12 cellular contexts compared by ENCODE assay signal in the genomic region with DNA sequence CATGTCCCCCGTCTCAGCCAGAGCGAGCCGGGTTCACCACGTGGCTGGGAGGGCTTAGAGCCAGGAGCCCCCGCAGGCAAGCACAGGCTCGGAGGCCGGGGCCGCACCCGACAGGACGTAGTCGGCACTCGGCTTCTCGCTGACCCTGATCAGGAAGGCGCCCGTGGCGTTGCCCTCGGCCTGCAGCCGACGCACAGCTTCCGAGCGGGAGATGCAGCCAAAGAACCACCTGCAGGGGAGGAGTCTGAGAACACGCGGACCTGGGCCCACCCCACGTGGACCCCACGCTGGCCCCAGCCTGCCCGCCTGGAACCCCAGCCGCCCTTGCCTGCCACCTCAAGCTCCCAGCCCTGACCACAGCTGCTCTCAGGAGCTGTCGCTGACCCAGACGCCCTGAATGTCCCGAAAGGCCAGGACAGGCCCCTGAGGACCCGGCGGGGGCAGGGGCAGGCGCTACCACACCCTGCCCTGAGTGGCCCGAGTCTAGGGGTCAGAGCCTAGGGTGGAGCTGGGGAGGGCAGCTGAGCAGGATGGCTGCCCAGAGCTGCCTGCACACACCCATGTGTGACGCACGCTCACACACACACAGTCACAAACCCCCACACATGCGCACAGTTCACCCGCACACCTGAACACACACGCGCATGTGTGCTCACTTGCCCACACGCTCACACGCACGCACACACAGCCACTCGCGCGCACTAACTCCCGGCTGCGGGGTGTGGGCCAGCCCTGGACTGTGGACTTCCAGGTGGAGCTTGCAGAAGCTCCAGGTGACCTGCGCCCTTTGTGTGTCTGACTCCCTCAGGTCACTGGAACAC. TPM values are rescaled to one million over a fixed set of nuclear protein-coding genes. Genes with fewer than 3 reads are reported as not detected.
A peak's percentile ranks its signal among the peaks of the same experiment; 100 is the strongest.
DNase-seq lines count a peak whose midpoint lies in the region; ATAC-seq, FAIRE-seq and TF ChIP-seq lines count a peak whose summit lies in the region.
"Had no signal": no experiment of that assay in that cellular context is flagged by ENCODE, and none has a peak within 500 bp of the region (broad histone marks: within the 10 kb centered on the region; RNA-seq: fewer than 3 reads in every experiment).

No MANE protein-coding gene starts in this region.

- TF ChIP-seq RAD21 in HepG2 (CRISPR knock-in tag; IDR thresholded peaks at IDR 0.05): no peak

- WGBS in HepG2 (ENCODE audit: low lambda C conversion rate): 7% methylated on average over 36 of the region's 49 CpGs

- in situ Hi-C loops in HepG2 (cut with HindIII; ENCODE audit: extremely low pct_ligation_motif_present, low pct_unique_long_range_greater_than_20kb): loop anchor here (5.0 kb wide), 1 partner anchor 42 kb away; no protein-coding TSS in a partner anchor

- CTCF ChIA-PET in Caco-2 (lab: Charles Lee): interaction anchor here (1.0 to 1.7 kb wide), 4 partner anchors 14 to 439 kb away, joined by 3 to 14 read pairs (median 4); a partner anchor contains a TSS
- CTCF ChIA-PET in HepG2 (lab: Yijun Ruan, JAX; ENCODE audit: low intra/inter-chr PET ratio, low total read pairs): no interaction called here

- H3K27ac ChIP-seq in RWPE2 (ENCODE audit: poor library complexity, severe bottlenecking) (peak overlapping the region; percentile 75), HepG2 (ENCODE audit: extremely low read length, insufficient read depth, low read length) (no peak overlapping the region)
- H3K27ac ChIP-seq: brain microvascular endothelial cell, neural progenitor cell had no signal

- H2AFZ ChIP-seq in HepG2 (ENCODE audit: low read length): no peak overlapping the region
- H2AFZ ChIP-seq: neural progenitor cell had no signal

- no peak overlapping the region for H3K4me3 Mint-ChIP-seq in Caco-2 (ENCODE audit: unreplicated experiment)
- H3K4me3 Mint-ChIP-seq: activated CD8-positive, alpha-beta T cell treated with anti-CD3 and anti-CD28 coated beads for 36 hours; neural progenitor cell had no signal

- H3K4me1 Mint-ChIP-seq in Caco-2 (ENCODE audit: low read depth, unreplicated experiment): no peaks in the 10 kb centered on the region

- H3K4me1 ChIP-seq in Caco-2: peaks cover 39% of the 10 kb centered on the region
- peaks cover 30% of the 10 kb centered on the region for H3K4me1 ChIP-seq in RWPE2 (ENCODE audit: insufficient read depth, poor library complexity, severe bottlenecking)
- peaks cover 45% of the 10 kb centered on the region for H3K4me1 ChIP-seq in HepG2 (ENCODE audit: insufficient read depth, low read length)
- H3K4me1 ChIP-seq: neural progenitor cell had no signal

- TF ChIP-seq POLR2A in HepG2 (IDR thresholded peaks at IDR 0.05; ENCODE audit: insufficient read depth in 1 of 2, low read depth in 2 of 2, low read length in 2 of 2): no peak

- peak overlapping the region; percentile 50 for H3K27ac Mint-ChIP-seq in Caco-2 (ENCODE audit: unreplicated experiment)
- H3K27ac Mint-ChIP-seq: activated CD8-positive, alpha-beta T cell treated with anti-CD3 and anti-CD28 coated beads for 36 hours; neural progenitor cell had no signal

- H3K9me3 Mint-ChIP-seq in Caco-2 (ENCODE audit: unreplicated experiment): no peaks in the 10 kb centered on the region
- H3K9me3 Mint-ChIP-seq: activated CD8-positive, alpha-beta T cell treated with anti-CD3 and anti-CD28 coated beads for 36 hours; neural progenitor cell had no signal

- DNase-seq in Caco-2 (peak; percentile 72 to 88), RWPE2 (ENCODE audit: low spot score) (peak; percentile 92), HepG2 (ENCODE audit: low spot score) (no peak), NCI-H2107 (lab: John Stamatoyannopoulos, UW) (no peak)
- DNase-seq: activated CD8-positive, alpha-beta T cell treated with anti-CD3 and anti-CD28 coated beads for 36 hours; brain microvascular endothelial cell; hippocampal formation; NCI-H2081; SHP77 treated with DMSO at 0.1 percent for 48 hours had no signal

- intact Hi-C loops in Caco-2 (cut with micrococcal nuclease; ENCODE audit: unreplicated experiment) (loop anchor here (5.0 kb wide), 4 partner anchors 37 to 422 kb away; a partner anchor contains a TSS), HepG2 (cut with micrococcal nuclease; ENCODE audit: unreplicated experiment) (loop anchor here (5.0 to 10.0 kb wide), 4 partner anchors 92 to 437 kb away; a partner anchor contains a TSS)

- no peak overlapping the region for H3K4me3 ChIP-seq in Caco-2 (ENCODE audit: low read depth, low read length)
- no peak overlapping the region for H3K4me3 ChIP-seq in RWPE2 (ENCODE audit: severe bottlenecking)
- peak overlapping the region in 2 of 3 experiments; percentile 2 to 53; a peak in 1 of 6 replicates for H3K4me3 ChIP-seq in HepG2 (replicated peaks in 1 of 3; ENCODE audit: insufficient read depth in 1 of 3, low read depth in 2 of 3, low read length in 3 of 3)
- H3K4me3 ChIP-seq: neural progenitor cell had no signal

- no peaks in the 10 kb centered on the region for H3K27me3 Mint-ChIP-seq in Caco-2 (ENCODE audit: insufficient read depth, unreplicated experiment)
- H3K27me3 Mint-ChIP-seq: activated CD8-positive, alpha-beta T cell treated with anti-CD3 and anti-CD28 coated beads for 36 hours had no signal

- H3K27me3 ChIP-seq in Caco-2 (replicated peaks; ENCODE audit: control insufficient read depth, insufficient read depth, low read length) (no peaks in the 10 kb centered on the region), RWPE2 (ENCODE audit: insufficient read depth, poor library complexity, severe bottlenecking) (no peaks in the 10 kb centered on the region), HepG2 (ENCODE audit: control insufficient read depth in 1 of 2, insufficient read depth in 2 of 2, low read length in 2 of 2) (peaks cover 39 to 62% of the 10 kb centered on the region in 2 experiments)
- H3K27me3 ChIP-seq: brain microvascular endothelial cell, neural progenitor cell had no signal

- H3K4me2 ChIP-seq in HepG2 (ENCODE audit: low read depth, low read length): peak overlapping the region; percentile 54
- H3K4me2 ChIP-seq: neural progenitor cell had no signal

- H3K36me3 Mint-ChIP-seq in Caco-2 (ENCODE audit: insufficient read depth, unreplicated experiment): peaks cover 13% of the 10 kb centered on the region
- H3K36me3 Mint-ChIP-seq: neural progenitor cell had no signal

- TF ChIP-seq EP300 in HepG2 (IDR thresholded peaks at IDR 0.05; ENCODE audit: low read depth in 2 of 2, low read length in 2 of 2): no peak
- TF ChIP-seq EP300 in HepG2 (CRISPR knock-in tag; IDR thresholded peaks at IDR 0.05; ENCODE audit: borderline replicate concordance): no peak

- H3K79me2 ChIP-seq in HepG2 (ENCODE audit: insufficient read depth, low read length): no peaks in the 10 kb centered on the region

- H3K9me3 ChIP-seq in Caco-2: no peaks in the 10 kb centered on the region
- no peaks in the 10 kb centered on the region for H3K9me3 ChIP-seq in RWPE2 (ENCODE audit: severe bottlenecking)
- H3K9me3 ChIP-seq in HepG2 (ENCODE audit: low read length): no peaks in the 10 kb centered on the region

- H4K20me1 ChIP-seq in HepG2 (ENCODE audit: insufficient read depth, low read length): no peaks in the 10 kb centered on the region

- no peak overlapping the region for H3K9ac ChIP-seq in HepG2 (ENCODE audit: insufficient read depth, low read depth, low read length)
- H3K9ac ChIP-seq: neural progenitor cell had no signal

- peak; percentile 28 for FAIRE-seq in HepG2 (lab: Jason Lieb, UNC)

- BruUV-seq in Caco-2 (replicated peaks; lab: Mats Ljungman, UMichigan) (no TSS peak), HepG2 (replicated peaks; lab: Mats Ljungman, UMichigan) (no TSS peak)

- ATAC-seq in RWPE2 (ENCODE audit: low read depth) (no peak), HepG2 (peak; percentile 1; the same call in 1 of the 3 replicates), GM21529 (IDR thresholded peaks at IDR 0.05; ENCODE audit: unreplicated experiment) (no peak), GM18867 (IDR thresholded peaks at IDR 0.05; ENCODE audit: unreplicated experiment) (no peak)
- ATAC-seq: activated CD8-positive, alpha-beta T cell treated with anti-CD3 and anti-CD28 coated beads for 36 hours had no signal

- POLR2A ChIA-PET in Caco-2 (lab: Charles Lee) (interaction anchor here (0.6 to 2.2 kb wide), 3 partner anchors 14 to 69 kb away, joined by 4 to 11 read pairs (median 5); a partner anchor contains a TSS), HepG2 (lab: Yijun Ruan, JAX) (interaction anchor here (0.8 to 2.7 kb wide), 5 partner anchors 12 to 92 kb away, joined by 3 to 9 read pairs (median 3); a partner anchor contains a TSS)

- H3K36me3 ChIP-seq in Caco-2 (ENCODE audit: control insufficient read depth, insufficient read depth, low read length): no peaks in the 10 kb centered on the region
- peaks cover 5% of the 10 kb centered on the region for H3K36me3 ChIP-seq in RWPE2 (ENCODE audit: low read depth)
- no peaks in the 10 kb centered on the region for H3K36me3 ChIP-seq in HepG2 (replicated peaks in 1 of 2; ENCODE audit: control insufficient read depth in 1 of 2, insufficient read depth in 2 of 2, low read length in 2 of 2)
- H3K36me3 ChIP-seq: brain microvascular endothelial cell, neural progenitor cell had no signal

- no peak for TF ChIP-seq CTCF in Caco-2 (IDR thresholded peaks at IDR 0.05; ENCODE audit: insufficient read depth in 1 of 2, low read depth in 1 of 2, low read length in 1 of 2, severe bottlenecking in 1 of 2, unreplicated experiment in 1 of 2)
- TF ChIP-seq CTCF in RWPE2 (IDR thresholded peaks at IDR 0.05; ENCODE audit: poor library complexity, severe bottlenecking): no peak
- TF ChIP-seq CTCF in HepG2 (CRISPR knock-in tag; IDR thresholded peaks at IDR 0.05): peak; percentile 9; the same call in 1 of the 2 replicates

RNA-seq across cellular contexts. Expression of a gene that starts 2.1 kb away (rescaled TPM):
- total RNA-seq in Caco-2 (2022): 0.42 and 0.64 TPM in 2 replicates
- not detected in 2 replicates for total RNA-seq in HepG2 (2016; rRNA removed; fragmentation: Illumina TruSeq; extraction: Trizol)
- total RNA-seq in HepG2 (2016; cell fraction: cytosol; rRNA removed; fragmentation: Illumina TruSeq; extraction: Trizol; ENCODE audit: low read depth): not detected in 2 replicates
- total RNA-seq in HepG2 (2016; cell fraction: insoluble cytoplasmic fraction; rRNA removed; fragmentation: Illumina TruSeq; extraction: Trizol): not detected in 2 replicates
- total RNA-seq in HepG2 (2016; cell fraction: membrane; rRNA removed; fragmentation: Illumina TruSeq; extraction: Trizol): not detected in 2 replicates
- total RNA-seq in HepG2 (2016; cell fraction: nucleus; rRNA removed; fragmentation: Illumina TruSeq; extraction: Trizol): not detected in 2 replicates
- 0.07 and 0.08 TPM in 2 replicates for polyA plus RNA-seq in HepG2 (2011; rRNA removed)
- 0.05 and 0.08 TPM in 2 replicates for polyA plus RNA-seq in HepG2 (2011; cell fraction: cytosol; rRNA removed)
- polyA plus RNA-seq in HepG2 (2011; cell fraction: nucleus; rRNA removed): 0.27 and 0.42 TPM in 2 replicates
- 0.09 and 0.11 TPM in 2 replicates for polyA plus RNA-seq in HepG2 (2012)
- not detected in 2 replicates for polyA plus RNA-seq in HepG2 (2016; cell fraction: cytosol; fragmentation: Illumina TruSeq; extraction: Trizol; ENCODE audit: low read depth)
- not detected in 2 replicates for polyA plus RNA-seq in HepG2 (2016; cell fraction: insoluble cytoplasmic fraction; fragmentation: Illumina TruSeq; extraction: Trizol; ENCODE audit: low read depth)
- not detected in 2 replicates for polyA plus RNA-seq in HepG2 (2016; cell fraction: membrane; fragmentation: Illumina TruSeq; extraction: Trizol; ENCODE audit: low read depth)
- polyA plus RNA-seq in HepG2 (2016; cell fraction: nucleus; fragmentation: Illumina TruSeq; extraction: Trizol; ENCODE audit: insufficient read depth, low read depth): not detected in 2 replicates
- polyA minus RNA-seq in HepG2 (2011; rRNA and poly(A)+ RNA removed; ENCODE audit: low replicate concordance): 0.18 and 9.4 TPM in 2 replicates
- not detected in 2 replicates for polyA minus RNA-seq in HepG2 (2011; cell fraction: cytosol; rRNA and poly(A)+ RNA removed)
- 0.12 and 0.13 TPM in 2 replicates for polyA minus RNA-seq in HepG2 (2011; cell fraction: nucleus; rRNA and poly(A)+ RNA removed)

RNA-seq across cellular contexts. Expression of a gene that starts 12.5 kb away (rescaled TPM):
- not detected in 2 replicates for total RNA-seq in Caco-2 (2022)
- total RNA-seq in HepG2 (2016; rRNA removed; fragmentation: Illumina TruSeq; extraction: Trizol): not detected in 2 replicates
- total RNA-seq in HepG2 (2016; cell fraction: cytosol; rRNA removed; fragmentation: Illumina TruSeq; extraction: Trizol; ENCODE audit: low read depth): not detected in 2 replicates
- not detected in 2 replicates for total RNA-seq in HepG2 (2016; cell fraction: insoluble cytoplasmic fraction; rRNA removed; fragmentation: Illumina TruSeq; extraction: Trizol)
- total RNA-seq in HepG2 (2016; cell fraction: membrane; rRNA removed; fragmentation: Illumina TruSeq; extraction: Trizol): not detected in 2 replicates
- not detected in 2 replicates for total RNA-seq in HepG2 (2016; cell fraction: nucleus; rRNA removed; fragmentation: Illumina TruSeq; extraction: Trizol)
- 0.09 TPM in 1 of 2 replicates, not detected in the other for polyA plus RNA-seq in HepG2 (2011; rRNA removed)
- not detected in 2 replicates for polyA plus RNA-seq in HepG2 (2011; cell fraction: cytosol; rRNA removed)
- polyA plus RNA-seq in HepG2 (2011; cell fraction: nucleus; rRNA removed): 0.10 and 0.37 TPM in 2 replicates
- 0.17 TPM in 1 of 2 replicates, not detected in the other for polyA plus RNA-seq in HepG2 (2012)
- polyA plus RNA-seq in HepG2 (2016; cell fraction: cytosol; fragmentation: Illumina TruSeq; extraction: Trizol; ENCODE audit: low read depth): not detected in 2 replicates
- not detected in 2 replicates for polyA plus RNA-seq in HepG2 (2016; cell fraction: insoluble cytoplasmic fraction; fragmentation: Illumina TruSeq; extraction: Trizol; ENCODE audit: low read depth)
- not detected in 2 replicates for polyA plus RNA-seq in HepG2 (2016; cell fraction: membrane; fragmentation: Illumina TruSeq; extraction: Trizol; ENCODE audit: low read depth)
- not detected in 2 replicates for polyA plus RNA-seq in HepG2 (2016; cell fraction: nucleus; fragmentation: Illumina TruSeq; extraction: Trizol; ENCODE audit: insufficient read depth, low read depth)
- polyA minus RNA-seq in HepG2 (2011; rRNA and poly(A)+ RNA removed; ENCODE audit: low replicate concordance): 0.28 TPM in 1 of 2 replicates, not detected in the other
- not detected in 2 replicates for polyA minus RNA-seq in HepG2 (2011; cell fraction: cytosol; rRNA and poly(A)+ RNA removed)
- not detected in 2 replicates for polyA minus RNA-seq in HepG2 (2011; cell fraction: nucleus; rRNA and poly(A)+ RNA removed)
- total RNA-seq: activated CD8-positive, alpha-beta T cell treated with anti-CD3 and anti-CD28 coated beads for 36 hours had no signal

RNA-seq across cellular contexts. Expression of a gene that starts 14.5 kb away (rescaled TPM):
- total RNA-seq in Caco-2 (2022) (511 and 634 TPM in 2 replicates), HepG2 (2016; rRNA removed; fragmentation: Illumina TruSeq; extraction: Trizol) (6.0 and 7.0 TPM in 2 replicates)
- total RNA-seq in HepG2 (2016; cell fraction: cytosol; rRNA removed; fragmentation: Illumina TruSeq; extraction: Trizol; ENCODE audit: low read depth): 21.9 and 23.8 TPM in 2 replicates
- 4.3 and 5.4 TPM in 2 replicates for total RNA-seq in HepG2 (2016; cell fraction: insoluble cytoplasmic fraction; rRNA removed; fragmentation: Illumina TruSeq; extraction: Trizol)
- total RNA-seq in HepG2 (2016; cell fraction: membrane; rRNA removed; fragmentation: Illumina TruSeq; extraction: Trizol): 16.4 and 22.5 TPM in 2 replicates
- 5.4 and 6.2 TPM in 2 replicates for total RNA-seq in HepG2 (2016; cell fraction: nucleus; rRNA removed; fragmentation: Illumina TruSeq; extraction: Trizol)
- 1.8 and 2.2 TPM in 2 replicates for polyA plus RNA-seq in HepG2 (2011; rRNA removed)
- polyA plus RNA-seq in HepG2 (2011; cell fraction: cytosol; rRNA removed): 2.4 and 6.2 TPM in 2 replicates
- 6.3 and 9.5 TPM in 2 replicates for polyA plus RNA-seq in HepG2 (2011; cell fraction: nucleus; rRNA removed)
- polyA plus RNA-seq in HepG2 (2012): 12.0 and 18.6 TPM in 2 replicates
- 606 and 718 TPM in 2 replicates for polyA plus RNA-seq in HepG2 (2016; cell fraction: cytosol; fragmentation: Illumina TruSeq; extraction: Trizol; ENCODE audit: low read depth)
- polyA plus RNA-seq in HepG2 (2016; cell fraction: insoluble cytoplasmic fraction; fragmentation: Illumina TruSeq; extraction: Trizol; ENCODE audit: low read depth): 42.4 and 57.7 TPM in 2 replicates
- polyA plus RNA-seq in HepG2 (2016; cell fraction: membrane; fragmentation: Illumina TruSeq; extraction: Trizol; ENCODE audit: low read depth): 288 and 295 TPM in 2 replicates
- 40.1 and 40.2 TPM in 2 replicates for polyA plus RNA-seq in HepG2 (2016; cell fraction: nucleus; fragmentation: Illumina TruSeq; extraction: Trizol; ENCODE audit: insufficient read depth, low read depth)
- polyA minus RNA-seq in HepG2 (2011; rRNA and poly(A)+ RNA removed; ENCODE audit: low replicate concordance): 8.4 and 13.9 TPM in 2 replicates
- polyA minus RNA-seq in HepG2 (2011; cell fraction: cytosol; rRNA and poly(A)+ RNA removed): 15.8 and 39.4 TPM in 2 replicates
- polyA minus RNA-seq in HepG2 (2011; cell fraction: nucleus; rRNA and poly(A)+ RNA removed): 4.5 and 4.8 TPM in 2 replicates

RNA-seq across cellular contexts. Expression of a gene that starts 18.9 kb away (rescaled TPM):
- total RNA-seq in Caco-2 (2022) (0.39 TPM in 1 of 2 replicates, not detected in the other), HepG2 (2016; rRNA removed; fragmentation: Illumina TruSeq; extraction: Trizol) (not detected in 2 replicates)
- not detected in 2 replicates for total RNA-seq in HepG2 (2016; cell fraction: cytosol; rRNA removed; fragmentation: Illumina TruSeq; extraction: Trizol; ENCODE audit: low read depth)
- not detected in 2 replicates for total RNA-seq in HepG2 (2016; cell fraction: insoluble cytoplasmic fraction; rRNA removed; fragmentation: Illumina TruSeq; extraction: Trizol)
- not detected in 2 replicates for total RNA-seq in HepG2 (2016; cell fraction: membrane; rRNA removed; fragmentation: Illumina TruSeq; extraction: Trizol)
- not detected in 2 replicates for total RNA-seq in HepG2 (2016; cell fraction: nucleus; rRNA removed; fragmentation: Illumina TruSeq; extraction: Trizol)
- polyA plus RNA-seq in HepG2 (2011; rRNA removed): 0.07 and 0.13 TPM in 2 replicates
- 0.19 and 0.23 TPM in 2 replicates for polyA plus RNA-seq in HepG2 (2011; cell fraction: cytosol; rRNA removed)
- polyA plus RNA-seq in HepG2 (2011; cell fraction: nucleus; rRNA removed): 0.45 and 0.48 TPM in 2 replicates
- 0.05 TPM in 1 of 2 replicates, not detected in the other for polyA plus RNA-seq in HepG2 (2012)
- not detected in 2 replicates for polyA plus RNA-seq in HepG2 (2016; cell fraction: cytosol; fragmentation: Illumina TruSeq; extraction: Trizol; ENCODE audit: low read depth)
- not detected in 2 replicates for polyA plus RNA-seq in HepG2 (2016; cell fraction: insoluble cytoplasmic fraction; fragmentation: Illumina TruSeq; extraction: Trizol; ENCODE audit: low read depth)
- not detected in 2 replicates for polyA plus RNA-seq in HepG2 (2016; cell fraction: membrane; fragmentation: Illumina TruSeq; extraction: Trizol; ENCODE audit: low read depth)
- not detected in 2 replicates for polyA plus RNA-seq in HepG2 (2016; cell fraction: nucleus; fragmentation: Illumina TruSeq; extraction: Trizol; ENCODE audit: insufficient read depth, low read depth)
- polyA minus RNA-seq in HepG2 (2011; rRNA and poly(A)+ RNA removed; ENCODE audit: low replicate concordance): 0.10 and 0.84 TPM in 2 replicates
- polyA minus RNA-seq in HepG2 (2011; cell fraction: cytosol; rRNA and poly(A)+ RNA removed): not detected in 2 replicates
- polyA minus RNA-seq in HepG2 (2011; cell fraction: nucleus; rRNA and poly(A)+ RNA removed): not detected in 2 replicates

RNA-seq across cellular contexts. Expression of a gene that starts 36.2 kb away (rescaled TPM):
- 25.2 and 32.0 TPM in 2 replicates for total RNA-seq in Caco-2 (2022)
- total RNA-seq in HepG2 (2016; rRNA removed; fragmentation: Illumina TruSeq; extraction: Trizol): 0.36 and 0.44 TPM in 2 replicates
- total RNA-seq in HepG2 (2016; cell fraction: cytosol; rRNA removed; fragmentation: Illumina TruSeq; extraction: Trizol; ENCODE audit: low read depth): 0.51 TPM in 1 of 2 replicates, not detected in the other
- total RNA-seq in HepG2 (2016; cell fraction: insoluble cytoplasmic fraction; rRNA removed; fragmentation: Illumina TruSeq; extraction: Trizol): 0.18 and 0.37 TPM in 2 replicates
- total RNA-seq in HepG2 (2016; cell fraction: membrane; rRNA removed; fragmentation: Illumina TruSeq; extraction: Trizol): 0.90 and 1.00 TPM in 2 replicates
- 0.22 and 0.47 TPM in 2 replicates for total RNA-seq in HepG2 (2016; cell fraction: nucleus; rRNA removed; fragmentation: Illumina TruSeq; extraction: Trizol)
- 0.87 and 1.8 TPM in 2 replicates for polyA plus RNA-seq in HepG2 (2011; rRNA removed)
- polyA plus RNA-seq in HepG2 (2011; cell fraction: cytosol; rRNA removed): 1.6 and 1.7 TPM in 2 replicates
- 2.6 and 2.9 TPM in 2 replicates for polyA plus RNA-seq in HepG2 (2011; cell fraction: nucleus; rRNA removed)
- polyA plus RNA-seq in HepG2 (2012): 1.0 and 4.0 TPM in 2 replicates
- polyA plus RNA-seq in HepG2 (2016; cell fraction: cytosol; fragmentation: Illumina TruSeq; extraction: Trizol; ENCODE audit: low read depth): 0.58 and 0.81 TPM in 2 replicates
- 0.54 and 1.5 TPM in 2 replicates for polyA plus RNA-seq in HepG2 (2016; cell fraction: insoluble cytoplasmic fraction; fragmentation: Illumina TruSeq; extraction: Trizol; ENCODE audit: low read depth)
- 0.81 and 1.1 TPM in 2 replicates for polyA plus RNA-seq in HepG2 (2016; cell fraction: membrane; fragmentation: Illumina TruSeq; extraction: Trizol; ENCODE audit: low read depth)
- polyA plus RNA-seq in HepG2 (2016; cell fraction: nucleus; fragmentation: Illumina TruSeq; extraction: Trizol; ENCODE audit: insufficient read depth, low read depth): 1.2 and 1.5 TPM in 2 replicates
- 1.4 and 21.5 TPM in 2 replicates for polyA minus RNA-seq in HepG2 (2011; rRNA and poly(A)+ RNA removed; ENCODE audit: low replicate concordance)
- 1.1 and 3.3 TPM in 2 replicates for polyA minus RNA-seq in HepG2 (2011; cell fraction: cytosol; rRNA and poly(A)+ RNA removed)
- 0.75 and 1.0 TPM in 2 replicates for polyA minus RNA-seq in HepG2 (2011; cell fraction: nucleus; rRNA and poly(A)+ RNA removed)

Comparison
In these comparisons a context has a peak if more than half of its experiments do, and no peak if none do; other contexts are left out.
1. DNase-seq: peak in Caco-2 (2 of 2) and RWPE2 (single experiment); none in HepG2 (single experiment) and NCI-H2107 (single experiment).
2. H3K4me3 ChIP-seq: peak in HepG2 (2 of 3); none in Caco-2 (single experiment) and RWPE2 (single experiment).
3. RNA of a gene that starts 14.5 kb away (total RNA-seq): 511 to 634 TPM in Caco-2; 4.3 to 23.8 TPM in HepG2; every median in the first group is over 10 times any median in the second.